In genomic region chr20:63790572-63791168, GRCh38 we compare ENCODE assay signal across 19 cellular contexts. TPM values are rescaled to one million over a fixed set of nuclear protein-coding genes. Genes with fewer than 3 reads are reported as not detected.
DNase-seq lines count a peak whose midpoint lies in the region; ATAC-seq, FAIRE-seq and TF ChIP-seq lines count a peak whose summit lies in the region.
"Had no signal": no experiment of that assay in that cellular context is flagged by ENCODE, and none has a peak within 500 bp of the region (broad histone marks: within the 10 kb centered on the region; RNA-seq: fewer than 3 reads in every experiment).

No MANE protein-coding gene starts in this region.

- no peak overlapping the region for H2AK9ac ChIP-seq in IMR-90 (replicated peaks; ENCODE audit: low read depth, low read length, poor library complexity)

- H3K79me1 ChIP-seq in IMR-90 (ENCODE audit: low read depth in 1 of 2, low read length in 2 of 2) (peaks cover 6 to 47% of the 10 kb centered on the region in 2 experiments), H1 (ENCODE audit: low read depth, low read length) (peaks cover 8% of the 10 kb centered on the region)

- no peak overlapping the region for H3K14ac ChIP-seq in IMR-90 (replicated peaks; ENCODE audit: low read depth, low read length)
- no peak overlapping the region for H3K14ac ChIP-seq in H1 (ENCODE audit: insufficient read length)

- ATAC-seq in IMR-90 (ENCODE audit: low read depth), result no peak
- ATAC-seq: A549; CD8-positive, alpha-beta T cell; GM23338 had no signal

- H3K4me3 ChIP-seq in left ventricle myocardium inferior (no peak overlapping the region), IMR-90 (ENCODE audit: insufficient read depth, low read depth, low read length) (no peak overlapping the region), H1 (ENCODE audit: extremely low read depth in 1 of 4, insufficient read depth in 2 of 4, low read depth in 3 of 4, low read length in 4 of 4) (no peak overlapping the region)
- H3K4me3 ChIP-seq: A549, GM23338, HAP-1 had no signal

- H2AFZ ChIP-seq in IMR-90 (replicated peaks; ENCODE audit: low read length, poor library complexity), result peak overlapping the region; percentile 0
- H2AFZ ChIP-seq in H1 (ENCODE audit: low read length), result no peak overlapping the region
- H2AFZ ChIP-seq: GM23338 had no signal

- DNase-seq in left ventricle myocardium inferior (no peak), cardiac septum (ENCODE audit: low spot score) (no peak), IMR-90 (no peak), H1 (ENCODE audit: low read depth in 1 of 2, low spot score in 2 of 2) (no peak), inferior parietal cortex (ENCODE audit: extremely low spot score) (no peak), activated gamma-delta T cell treated with Interleukin-2 at 50 U/mL for 16 hours (no peak)
- DNase-seq: BE2C; CD8-positive, alpha-beta T cell; COR-L47; DMS153; DMS79 treated with DMSO at 0.1 percent for 48 hours; EL had no signal

- H2BK20ac ChIP-seq in IMR-90 (ENCODE audit: low read depth, low read length) (no peak overlapping the region), H1 (ENCODE audit: low read length) (no peak overlapping the region)

- CTCF ChIA-PET in IMR-90 (lab: Yijun Ruan, JAX) (no interaction called here), H1 (lab: Charles Lee; ENCODE audit: partially characterized antibody) (interaction anchor here (0.8 to 15.2 kb wide), 9 partner anchors 15 to 94 kb away, joined by 3 to 191 read pairs (median 4); partner anchors contain the start of gene TPD52L2)

- H4K20me1 ChIP-seq in IMR-90 (ENCODE audit: insufficient read depth, low read length), result peaks cover 20% of the 10 kb centered on the region; the same call in 1 of the 2 replicates
- peaks cover 2 to 14% of the 10 kb centered on the region in 2 experiments for H4K20me1 ChIP-seq in H1 (replicated peaks in 1 of 2; ENCODE audit: control insufficient read depth in 1 of 2, insufficient read depth in 2 of 2, low read length in 2 of 2)

- H3K36me3 ChIP-seq in left ventricle myocardium inferior, result peaks cover 17% of the 10 kb centered on the region
- peaks cover 18% of the 10 kb centered on the region for H3K36me3 ChIP-seq in IMR-90 (ENCODE audit: control insufficient read depth, insufficient read depth, low read length)
- H3K36me3 ChIP-seq in H1 (ENCODE audit: control insufficient read depth in 2 of 4, insufficient read depth in 4 of 4, low read length in 3 of 4), result peaks cover 2 to 13% (median 7%) of the 10 kb centered on the region in 4 experiments; a peak in 4 of 8 replicates
- H3K36me3 ChIP-seq: BE2C, HAP-1 had no signal

- H3K4me2 ChIP-seq in IMR-90 (ENCODE audit: low read depth, low read length), result no peak overlapping the region
- no peak overlapping the region for H3K4me2 ChIP-seq in H1 (ENCODE audit: insufficient read depth in 1 of 2, low read depth in 2 of 2, low read length in 2 of 2)
- H3K4me2 ChIP-seq: A549, GM23338 had no signal

- in situ Hi-C loops in IMR-90 (cut with MboI; ENCODE audit: low sequenced_read_pairs), result no loop called here

- H4K8ac ChIP-seq in IMR-90 (ENCODE audit: low read depth in 2 of 2, low read length in 2 of 2) (no peak overlapping the region), H1 (ENCODE audit: extremely low read depth, insufficient read depth, low read length) (peak overlapping the region; percentile 11; the same call in 1 of the 2 replicates)

- dilution Hi-C loops in IMR-90 (cut with HindIII; ENCODE audit: low sequenced_read_pairs, unreplicated experiment), result no loop called here

- no peak overlapping the region for H3K18ac ChIP-seq in IMR-90 (ENCODE audit: low read depth, low read length)
- H3K18ac ChIP-seq in H1 (ENCODE audit: extremely low read depth, low read length), result no peak overlapping the region

- H3K9me1 ChIP-seq in IMR-90 (ENCODE audit: insufficient read depth, low read length), result no peaks in the 10 kb centered on the region

- peaks cover 77% of the 10 kb centered on the region for H3K4me1 ChIP-seq in left ventricle myocardium inferior
- H3K4me1 ChIP-seq in IMR-90 (ENCODE audit: control insufficient read depth, insufficient read depth, low read length), result no peaks in the 10 kb centered on the region; the same call in 1 of the 2 replicates
- no peaks in the 10 kb centered on the region; a peak in 1 of 7 replicates for H3K4me1 ChIP-seq in H1 (replicated peaks in 1 of 4; ENCODE audit: control insufficient read depth in 3 of 4, insufficient read depth in 4 of 4, low read length in 3 of 4)
- H3K4me1 ChIP-seq: A549, BE2C, HAP-1 had no signal

- H2AK5ac ChIP-seq in IMR-90 (ENCODE audit: low read depth, low read length), result no peak overlapping the region
- H2AK5ac ChIP-seq in H1 (ENCODE audit: low read depth, low read length), result no peak overlapping the region

- H3K27ac ChIP-seq in left ventricle myocardium inferior (replicated peaks) (peak overlapping the region; percentile 96), IMR-90 (ENCODE audit: insufficient read depth, low read length) (no peak overlapping the region), H1 (ENCODE audit: low read depth, low read length) (no peak overlapping the region)
- H3K27ac ChIP-seq: A549 had no signal

- TF ChIP-seq EP300 in H1 (IDR thresholded peaks at IDR 0.05; ENCODE audit: borderline replicate concordance in 1 of 2, low read depth in 2 of 2, low read length in 2 of 2), result no peak

- no peaks in the 10 kb centered on the region for H3K27me3 ChIP-seq in left ventricle myocardium inferior (ENCODE audit: low read depth)
- H3K27me3 ChIP-seq in IMR-90 (ENCODE audit: control insufficient read depth, insufficient read depth, low read length), result no peaks in the 10 kb centered on the region
- H3K27me3 ChIP-seq in H1 (replicated peaks in 1 of 4; ENCODE audit: control insufficient read depth in 3 of 4, extremely low read depth in 1 of 4, insufficient read depth in 3 of 4, low read length in 3 of 4), result no peaks in the 10 kb centered on the region
- H3K27me3 ChIP-seq: BE2C had no signal

- 96% methylated on average over 33 of the region's 37 CpGs; no CpG with 5 or more reads in 1 of the 2 experiments for WGBS in IMR-90 (ENCODE audit: extremely low coverage in 2 of 2, insufficient read length in 1 of 2), 2 experiments
- 94% methylated on average over 37 of the region's 37 CpGs; no CpG with 5 or more reads in 1 of the 2 experiments for WGBS in H1 (ENCODE audit: extremely low coverage in 1 of 2, insufficient coverage in 1 of 2, insufficient read length in 1 of 2, insufficient replicate concordance in 2 of 2, low coverage in 1 of 2, low lambda C conversion rate in 2 of 2, missing lambda C conversion rate in 1 of 2), 2 experiments

- H2BK5ac ChIP-seq in IMR-90 (ENCODE audit: low read depth, low read length, poor library complexity, severe bottlenecking) (no peak overlapping the region), H1 (ENCODE audit: low read depth, low read length) (no peak overlapping the region)

- H3K56ac ChIP-seq in IMR-90 (ENCODE audit: extremely low read depth, insufficient read depth, low read length), result no peak overlapping the region
- H3K56ac ChIP-seq in H1 (replicated peaks; ENCODE audit: insufficient read length, low read depth, low read length), result no peak overlapping the region

- no TSS peak for BruUV-seq in IMR-90 (replicated peaks; lab: Mats Ljungman, UMichigan)

- peaks cover 0 to 14% of the 10 kb centered on the region in 2 experiments; a peak in 1 of 4 replicates for H3K79me2 ChIP-seq in H1 (ENCODE audit: control insufficient read depth in 1 of 2, insufficient read depth in 2 of 2, low read length in 2 of 2)

- H3K23me2 ChIP-seq in H1 (ENCODE audit: low read depth, low read length), result no peaks in the 10 kb centered on the region

- H4K5ac ChIP-seq in IMR-90 (ENCODE audit: low read depth, low read length) (no peak overlapping the region), H1 (ENCODE audit: insufficient read length, low read depth, low read length) (no peak overlapping the region)

- no peak for FAIRE-seq in H1 (lab: Jason Lieb, UNC)
- FAIRE-seq: A549, D721Med, G401.6, GM12891, HTR-8/SVneo had no signal

- no peak overlapping the region for H2BK15ac ChIP-seq in IMR-90 (ENCODE audit: low read depth, low read length)
- H2BK15ac ChIP-seq in H1 (ENCODE audit: low read length), result no peak overlapping the region

- H3K4ac ChIP-seq in IMR-90 (ENCODE audit: low read depth, low read length) (no peak overlapping the region), H1 (replicated peaks; ENCODE audit: insufficient read length, low read depth, low read length) (no peak overlapping the region)

- TF ChIP-seq POLR2A in IMR-90 (IDR thresholded peaks at IDR 0.05; ENCODE audit: low read depth, low read length) (no peak), H1 (IDR thresholded peaks at IDR 0.05; ENCODE audit: control extremely low read depth in 1 of 2, low read depth in 2 of 2, low read length in 2 of 2) (no peak)

- H4K91ac ChIP-seq in IMR-90 (ENCODE audit: insufficient read depth, low read depth, low read length) (no peak overlapping the region), H1 (replicated peaks; ENCODE audit: insufficient read length, low read length) (no peak overlapping the region)

- H2BK12ac ChIP-seq in H1 (ENCODE audit: low read depth, low read length), result 0 out of 2 replicates have a peak overlapping the region, but pooled peaks have one; percentile 27

- H2BK120ac ChIP-seq in IMR-90 (ENCODE audit: low read depth, low read length), result no peak overlapping the region
- no peak overlapping the region for H2BK120ac ChIP-seq in H1 (replicated peaks; ENCODE audit: low read depth, low read length)

- TF ChIP-seq RAD21 in IMR-90 (IDR thresholded peaks at IDR 0.05; ENCODE audit: low read length) (no peak), H1 (IDR thresholded peaks at IDR 0.05 in 1 of 2, conservative IDR thresholded peaks at IDR 0.05 in 1 of 2; ENCODE audit: low read depth in 2 of 2, low read length in 2 of 2) (no peak)

- H3K9ac ChIP-seq in IMR-90 (ENCODE audit: low read depth, low read length) (no peak overlapping the region), H1 (replicated peaks in 1 of 4; ENCODE audit: extremely low read depth in 1 of 4, low read depth in 3 of 4, low read length in 3 of 4) (no peak overlapping the region)

- H3K9me3 ChIP-seq in left ventricle myocardium inferior (replicated peaks) (no peaks in the 10 kb centered on the region), IMR-90 (ENCODE audit: control insufficient read depth, insufficient read depth, low read length) (no peaks in the 10 kb centered on the region), H1 (ENCODE audit: insufficient read depth in 2 of 2, low read depth in 1 of 2, low read length in 1 of 2) (no peaks in the 10 kb centered on the region)
- H3K9me3 ChIP-seq: A549, BE2C, HAP-1 had no signal

- intact Hi-C loops in left ventricle myocardium inferior (cut with micrococcal nuclease), result no loop called here
- intact Hi-C loops in cardiac septum (cut with DNase I), result no loop called here
- intact Hi-C loops in IMR-90 (cut with micrococcal nuclease), result no loop called here

- no peak for TF ChIP-seq CTCF in left ventricle myocardium inferior (IDR thresholded peaks at IDR 0.05; ENCODE audit: borderline replicate concordance)
- TF ChIP-seq CTCF in IMR-90 (conservative IDR thresholded peaks at IDR 0.05; ENCODE audit: low read depth, low read length), result no peak
- no peak for TF ChIP-seq CTCF in H1 (IDR thresholded peaks at IDR 0.05; ENCODE audit: control extremely low read depth in 1 of 3, insufficient read depth in 1 of 3, low read depth in 1 of 3, low read length in 3 of 3)

- no peak overlapping the region for H3K23ac ChIP-seq in IMR-90 (ENCODE audit: low read depth, low read length)
- H3K23ac ChIP-seq in H1 (ENCODE audit: insufficient read length), result no peak overlapping the region

- POLR2A ChIA-PET in IMR-90 (lab: Charles Lee; ENCODE audit: unreplicated experiment), result no interaction called here
- POLR2A ChIA-PET in H1 (lab: Charles Lee; ENCODE audit: partially characterized antibody), result interaction anchor here (0.9 to 2.1 kb wide), 3 partner anchors 16 to 74 kb away, joined by 3 to 6 read pairs (median 3); partner anchors contain the start of gene TPD52L2

RNA-seq across cellular contexts. Expression of gene ZBTB46, which starts 40.4 kb away (rescaled TPM):
- total RNA-seq in left ventricle myocardium inferior, result 13.6 TPM
- 17.4 TPM for total RNA-seq in cardiac septum
- 14.9 and 15.3 TPM in 2 replicates for total RNA-seq in IMR-90 (2012; rRNA removed)
- polyA plus RNA-seq in IMR-90 (2012; rRNA removed), result 4.2 and 4.3 TPM in 2 replicates
- 2.4 and 4.8 TPM in 2 replicates for polyA plus RNA-seq in IMR-90 (2012; cell fraction: cytosol; rRNA removed)
- polyA plus RNA-seq in IMR-90 (2012; cell fraction: nucleus; rRNA removed; ENCODE audit: low replicate concordance), result 10.3 and 18.2 TPM in 2 replicates
- 21.1 and 22.4 TPM in 2 replicates for total RNA-seq in H1 (2021; fragmentation: NEBNext Ultra II Directional; extraction: Animal tissue kit (Norgen Biotek cat#: 25700))
- 6.4 and 10.7 TPM in 2 replicates for polyA plus RNA-seq in H1 (2011; rRNA removed)
- 8.6 TPM for polyA plus RNA-seq in H1 (2011; cell fraction: cytosol; rRNA removed)
- polyA plus RNA-seq in H1 (2011; cell fraction: nucleus; rRNA removed), result 14.3 TPM
- 8.5 to 11.4 TPM (median 10.9 TPM) in 4 replicates for polyA plus RNA-seq in H1 (2012, experiment 1 of 2)
- 11.3 TPM for polyA plus RNA-seq in H1 (2012, experiment 2 of 2)
- 7.1 TPM for polyA plus RNA-seq in H1 (2013, experiment 1 of 2)
- 7.8 TPM for polyA plus RNA-seq in H1 (2013, experiment 2 of 2)
- 32.8 and 34.9 TPM in 2 replicates for polyA minus RNA-seq in H1 (2011; rRNA and poly(A)+ RNA removed)
- polyA minus RNA-seq in H1 (2011; cell fraction: cytosol; rRNA and poly(A)+ RNA removed), result 22.2 TPM
- polyA minus RNA-seq in H1 (2011; cell fraction: nucleus; rRNA and poly(A)+ RNA removed), result 18.9 TPM
- total RNA-seq: CD8-positive, alpha-beta T cell had no signal

RNA-seq across cellular contexts. Expression of gene SLC2A4RG, which starts 51.1 kb away (rescaled TPM):
- total RNA-seq in left ventricle myocardium inferior, result 79.2 TPM
- total RNA-seq in cardiac septum, result 67.8 TPM
- total RNA-seq in IMR-90 (2012; rRNA removed), result 5.0 and 8.1 TPM in 2 replicates
- polyA plus RNA-seq in IMR-90 (2012; rRNA removed), result 50.3 and 71.4 TPM in 2 replicates
- polyA plus RNA-seq in IMR-90 (2012; cell fraction: cytosol; rRNA removed), result 56.6 and 65.4 TPM in 2 replicates
- 199 and 567 TPM in 2 replicates for polyA plus RNA-seq in IMR-90 (2012; cell fraction: nucleus; rRNA removed; ENCODE audit: low replicate concordance)
- total RNA-seq in H1 (2021; fragmentation: NEBNext Ultra II Directional; extraction: Animal tissue kit (Norgen Biotek cat#: 25700)), result 25.0 and 29.1 TPM in 2 replicates
- 15.9 and 32.9 TPM in 2 replicates for polyA plus RNA-seq in H1 (2011; rRNA removed)
- 25.5 TPM for polyA plus RNA-seq in H1 (2011; cell fraction: cytosol; rRNA removed)
- 164 TPM for polyA plus RNA-seq in H1 (2011; cell fraction: nucleus; rRNA removed)
- 12.2 to 32.2 TPM (median 25.5 TPM) in 4 replicates for polyA plus RNA-seq in H1 (2012, experiment 1 of 2)
- 12.8 TPM for polyA plus RNA-seq in H1 (2012, experiment 2 of 2)
- polyA plus RNA-seq in H1 (2013, experiment 1 of 2), result 33.5 TPM
- 30.8 TPM for polyA plus RNA-seq in H1 (2013, experiment 2 of 2)
- polyA minus RNA-seq in H1 (2011; rRNA and poly(A)+ RNA removed), result 2.3 and 2.8 TPM in 2 replicates
- 14.1 TPM for polyA minus RNA-seq in H1 (2011; cell fraction: cytosol; rRNA and poly(A)+ RNA removed)
- 22.7 TPM for polyA minus RNA-seq in H1 (2011; cell fraction: nucleus; rRNA and poly(A)+ RNA removed)

RNA-seq across cellular contexts. Expression of gene LIME1, which starts 54.2 kb away (rescaled TPM):
- total RNA-seq in left ventricle myocardium inferior (3.4 TPM), cardiac septum (5.0 TPM), IMR-90 (2012; rRNA removed) (0.28 and 0.36 TPM in 2 replicates)
- polyA plus RNA-seq in IMR-90 (2012; rRNA removed) (7.8 and 11.9 TPM in 2 replicates), H1 (2011; rRNA removed) (5.9 and 9.5 TPM in 2 replicates)
- 3.9 and 6.3 TPM in 2 replicates for polyA plus RNA-seq in IMR-90 (2012; cell fraction: cytosol; rRNA removed)
- polyA plus RNA-seq in IMR-90 (2012; cell fraction: nucleus; rRNA removed; ENCODE audit: low replicate concordance), result 79.5 and 363 TPM in 2 replicates
- 3.3 and 4.5 TPM in 2 replicates for total RNA-seq in H1 (2021; fragmentation: NEBNext Ultra II Directional; extraction: Animal tissue kit (Norgen Biotek cat#: 25700))
- 4.9 TPM for polyA plus RNA-seq in H1 (2011; cell fraction: cytosol; rRNA removed)
- polyA plus RNA-seq in H1 (2011; cell fraction: nucleus; rRNA removed), result 19.4 TPM
- polyA plus RNA-seq in H1 (2012, experiment 1 of 2), result 2.2 to 3.8 TPM (median 2.7 TPM) in 4 replicates
- polyA plus RNA-seq in H1 (2012, experiment 2 of 2), result 3.0 TPM
- 1.8 TPM for polyA plus RNA-seq in H1 (2013, experiment 1 of 2)
- 1.7 TPM for polyA plus RNA-seq in H1 (2013, experiment 2 of 2)
- polyA minus RNA-seq in H1 (2011; rRNA and poly(A)+ RNA removed), result 0.28 and 0.37 TPM in 2 replicates
- polyA minus RNA-seq in H1 (2011; cell fraction: cytosol; rRNA and poly(A)+ RNA removed), result 4.0 TPM
- 5.9 TPM for polyA minus RNA-seq in H1 (2011; cell fraction: nucleus; rRNA and poly(A)+ RNA removed)
